ENCODE assay signal across 9 cellular contexts in genomic region chr3:46883252-46884185, GRCh38. TPM values are rescaled to one million over a fixed set of nuclear protein-coding genes. Genes with fewer than 3 reads are reported as not detected.
DNase-seq lines count a peak whose midpoint lies in the region; ATAC-seq lines count a peak whose summit lies in the region.
"Had no signal": no experiment of that assay in that cellular context is flagged by ENCODE, and none has a peak within 500 bp of the region (broad histone marks: within the 10 kb centered on the region; RNA-seq: fewer than 3 reads in every experiment).

No MANE protein-coding gene starts in this region.

- H3K36me3 Mint-ChIP-seq in activated T-helper 1 cell treated with anti-CD3 and anti-CD28 coated beads, Interleukin-12 subunit alpha, Interleukin-12 subunit beta, Interleukin-2, Interleukin-4 antibody, amounts not matched to agents 30 ng/mL and 10 ng/mL and 1 ng/mL, durations not matched to agents 14 hours and 24 hours and 36 hours (ENCODE audit: low read depth), result no peaks in the 10 kb centered on the region

- DNase-seq in NCI-H748 (lab: John Stamatoyannopoulos, UW; ENCODE audit: unreplicated experiment) (peak; percentile 33), NCI-H748 treated with DMSO at 0.1 percent for 48 hours (lab: John Stamatoyannopoulos, UW) (no peak), SW 1271 (lab: John Stamatoyannopoulos, UW) (no peak), CD1c-positive myeloid dendritic cell (ENCODE audit: extremely low spot score) (no peak)
- no peak for DNase-seq in activated T-helper 1 cell treated with anti-CD3 and anti-CD28 coated beads, Interleukin-12 subunit alpha, Interleukin-12 subunit beta, Interleukin-2, Interleukin-4 antibody, amounts not matched to agents 30 ng/mL and 10 ng/mL and 1 ng/mL, durations not matched to agents 14 hours and 24 hours and 36 hours (ENCODE audit: low spot score)
- DNase-seq in stimulated activated naive CD8-positive, alpha-beta T cell treated with anti-CD3 and anti-CD28 coated beads, Interleukin-15, amount 100 ng/mL, for 72 hours, result no peak
- DNase-seq: DND-41 had no signal

- peak; percentile 52 for ATAC-seq in stimulated activated naive CD8-positive, alpha-beta T cell treated with anti-CD3 and anti-CD28 coated beads, Interleukin-15, amount 100 ng/mL, for 72 hours
- no peak for ATAC-seq in GM19452 (IDR thresholded peaks at IDR 0.05; ENCODE audit: unreplicated experiment)

- peak overlapping the region; percentile 48 for H3K4me3 ChIP-seq in iPS-15b (ENCODE audit: low read depth, low read length)

- no peak overlapping the region for H3K9ac ChIP-seq in iPS-15b (ENCODE audit: low read depth, low read length)

- H3K27ac Mint-ChIP-seq in activated T-helper 1 cell treated with anti-CD3 and anti-CD28 coated beads, Interleukin-12 subunit alpha, Interleukin-12 subunit beta, Interleukin-2, Interleukin-4 antibody, amounts not matched to agents 30 ng/mL and 10 ng/mL and 1 ng/mL, durations not matched to agents 14 hours and 24 hours and 36 hours, result no peak overlapping the region
- H3K27ac Mint-ChIP-seq in stimulated activated naive CD8-positive, alpha-beta T cell treated with anti-CD3 and anti-CD28 coated beads, Interleukin-15, amount 100 ng/mL, for 72 hours, result no peak overlapping the region

- H3K4me3 Mint-ChIP-seq in activated T-helper 1 cell treated with anti-CD3 and anti-CD28 coated beads, Interleukin-12 subunit alpha, Interleukin-12 subunit beta, Interleukin-2, Interleukin-4 antibody, amounts not matched to agents 30 ng/mL and 10 ng/mL and 1 ng/mL, durations not matched to agents 14 hours and 24 hours and 36 hours, result peak overlapping the region; percentile 30
- peak overlapping the region; percentile 27 to 53 for H3K4me3 Mint-ChIP-seq in stimulated activated naive CD8-positive, alpha-beta T cell treated with anti-CD3 and anti-CD28 coated beads, Interleukin-15, amount 100 ng/mL, for 72 hours

- peaks cover 73% of the 10 kb centered on the region for H3K27me3 Mint-ChIP-seq in activated T-helper 1 cell treated with anti-CD3 and anti-CD28 coated beads, Interleukin-12 subunit alpha, Interleukin-12 subunit beta, Interleukin-2, Interleukin-4 antibody, amounts not matched to agents 30 ng/mL and 10 ng/mL and 1 ng/mL, durations not matched to agents 14 hours and 24 hours and 36 hours (ENCODE audit: insufficient read depth)
- peaks cover 76% of the 10 kb centered on the region for H3K27me3 Mint-ChIP-seq in stimulated activated naive CD8-positive, alpha-beta T cell treated with anti-CD3 and anti-CD28 coated beads, Interleukin-15, amount 100 ng/mL, for 72 hours

- no peaks in the 10 kb centered on the region for H3K9me3 ChIP-seq in iPS-15b (ENCODE audit: control insufficient read depth, insufficient read depth, low read length)

- H3K27me3 ChIP-seq in iPS-15b (ENCODE audit: control insufficient read depth, insufficient read depth, low read length), result peaks cover 66% of the 10 kb centered on the region

- H3K4me1 Mint-ChIP-seq in activated T-helper 1 cell treated with anti-CD3 and anti-CD28 coated beads, Interleukin-12 subunit alpha, Interleukin-12 subunit beta, Interleukin-2, Interleukin-4 antibody, amounts not matched to agents 30 ng/mL and 10 ng/mL and 1 ng/mL, durations not matched to agents 14 hours and 24 hours and 36 hours (ENCODE audit: low read depth), result no peaks in the 10 kb centered on the region
- H3K4me1 Mint-ChIP-seq in stimulated activated naive CD8-positive, alpha-beta T cell treated with anti-CD3 and anti-CD28 coated beads, Interleukin-15, amount 100 ng/mL, for 72 hours, result peaks cover 24% of the 10 kb centered on the region

- H3K36me3 ChIP-seq in iPS-15b (ENCODE audit: control insufficient read depth, insufficient read depth, low read length), result no peaks in the 10 kb centered on the region

- peaks cover 18% of the 10 kb centered on the region for H3K4me1 ChIP-seq in iPS-15b (ENCODE audit: control insufficient read depth, insufficient read depth, low read length)

- intact Hi-C loops in activated T-helper 1 cell treated with anti-CD3 and anti-CD28 coated beads, Interleukin-12 subunit alpha, Interleukin-12 subunit beta, Interleukin-2, Interleukin-4 antibody, amounts not matched to agents 30 ng/mL and 10 ng/mL and 1 ng/mL, durations not matched to agents 14 hours and 24 hours and 36 hours (cut with micrococcal nuclease), result no loop called here

- no peaks in the 10 kb centered on the region for H3K9me3 Mint-ChIP-seq in activated T-helper 1 cell treated with anti-CD3 and anti-CD28 coated beads, Interleukin-12 subunit alpha, Interleukin-12 subunit beta, Interleukin-2, Interleukin-4 antibody, amounts not matched to agents 30 ng/mL and 10 ng/mL and 1 ng/mL, durations not matched to agents 14 hours and 24 hours and 36 hours
- H3K9me3 Mint-ChIP-seq in stimulated activated naive CD8-positive, alpha-beta T cell treated with anti-CD3 and anti-CD28 coated beads, Interleukin-15, amount 100 ng/mL, for 72 hours, result no peaks in the 10 kb centered on the region

RNA-seq across cellular contexts. Expression of gene PTH1R, which starts 6.0 kb away (rescaled TPM):
- not detected in 2 replicates for total RNA-seq in activated T-helper 1 cell treated with anti-CD3 and anti-CD28 coated beads, Interleukin-12 subunit alpha, Interleukin-12 subunit beta, Interleukin-2, Interleukin-4 antibody, amounts not matched to agents 30 ng/mL and 10 ng/mL and 1 ng/mL, durations not matched to agents 14 hours and 24 hours and 36 hours

RNA-seq across cellular contexts. Expression of gene MYL3, which starts 20.3 kb away (rescaled TPM):
- not detected in 2 replicates for total RNA-seq in activated T-helper 1 cell treated with anti-CD3 and anti-CD28 coated beads, Interleukin-12 subunit alpha, Interleukin-12 subunit beta, Interleukin-2, Interleukin-4 antibody, amounts not matched to agents 30 ng/mL and 10 ng/mL and 1 ng/mL, durations not matched to agents 14 hours and 24 hours and 36 hours
